ENCODE assay signal across 8 cellular contexts in genomic region chr3:190566043-190566933, GRCh38. TPM values are rescaled to one million over a fixed set of nuclear protein-coding genes. Genes with fewer than 3 reads are reported as not detected.
A peak's percentile ranks its signal among the peaks of the same experiment; 100 is the strongest.
DNase-seq lines count a peak whose midpoint lies in the region; ATAC-seq, FAIRE-seq and TF ChIP-seq lines count a peak whose summit lies in the region.

No MANE protein-coding gene starts in this region.

- H3K4me1 Mint-ChIP-seq in activated CD8-positive, alpha-beta memory T cell treated with anti-CD3 and anti-CD28 coated beads, Interleukin-2, amount 10 ng/mL, durations not matched to agents 7 days and 5 days, result peaks cover 45% of the 10 kb centered on the region

- ATAC-seq in activated CD8-positive, alpha-beta memory T cell treated with anti-CD3 and anti-CD28 coated beads, Interleukin-2, amount 10 ng/mL, durations not matched to agents 7 days and 5 days, result peak; percentile 86
- no peak for ATAC-seq in HG02798 (IDR thresholded peaks at IDR 0.05; ENCODE audit: poor library complexity, unreplicated experiment)

- FAIRE-seq in urothelium cell line (lab: Jason Lieb, UNC), result peak; percentile 99

- peak overlapping the region; percentile 43 for H2AFZ ChIP-seq in osteoblast (ENCODE audit: low read length)

- H4K20me1 ChIP-seq in osteoblast (ENCODE audit: insufficient read depth, low read length), result no peaks in the 10 kb centered on the region

- no peaks in the 10 kb centered on the region for H3K79me2 ChIP-seq in osteoblast (ENCODE audit: insufficient read depth, low read length)

- no peaks in the 10 kb centered on the region for H3K36me3 ChIP-seq in osteoblast (ENCODE audit: insufficient read depth, low read length)

- TF ChIP-seq CTCF in osteoblast (IDR thresholded peaks at IDR 0.05; ENCODE audit: extremely low read depth, low read depth, low read length), result no peak

- H3K4me3 Mint-ChIP-seq in activated CD8-positive, alpha-beta memory T cell treated with anti-CD3 and anti-CD28 coated beads, Interleukin-2, amount 10 ng/mL, durations not matched to agents 7 days and 5 days, result no peak overlapping the region

- H3K36me3 Mint-ChIP-seq in activated CD8-positive, alpha-beta memory T cell treated with anti-CD3 and anti-CD28 coated beads, Interleukin-2, amount 10 ng/mL, durations not matched to agents 7 days and 5 days, result peaks cover 45% of the 10 kb centered on the region

- no peaks in the 10 kb centered on the region for H3K9me3 Mint-ChIP-seq in activated CD8-positive, alpha-beta memory T cell treated with anti-CD3 and anti-CD28 coated beads, Interleukin-2, amount 10 ng/mL, durations not matched to agents 7 days and 5 days (ENCODE audit: low read depth)

- peak overlapping the region; percentile 82 for H3K27ac ChIP-seq in osteoblast (ENCODE audit: low read depth, low read length)

- no peaks in the 10 kb centered on the region for H3K9me3 ChIP-seq in osteoblast (ENCODE audit: low read depth, low read length)

- H3K4me2 ChIP-seq in osteoblast (ENCODE audit: insufficient read depth, low read length), result peak overlapping the region; percentile 21

- H3K4me3 ChIP-seq in osteoblast (ENCODE audit: insufficient read depth, low read length), result no peak overlapping the region

- H3K27me3 ChIP-seq in osteoblast (ENCODE audit: insufficient read depth, low read length), result no peaks in the 10 kb centered on the region

- CTCF ChIA-PET in activated CD8-positive, alpha-beta memory T cell treated with anti-CD3 and anti-CD28 coated beads, Interleukin-2, amount 10 ng/mL, durations not matched to agents 7 days and 5 days (lab: Charles Lee), result no interaction called here

- DNase-seq in GM04504 (ENCODE audit: low read depth) (peak; percentile 97), NCI-H1048 (lab: John Stamatoyannopoulos, UW) (peak; percentile 84), fibroblast of the conjunctiva (ENCODE audit: low read depth) (peak; percentile 97), osteoblast (ENCODE audit: insufficient read length, low spot score, missing footprints) (peak; percentile 86), urothelium cell line (ENCODE audit: low spot score) (peak; percentile 84), GM19238 (ENCODE audit: insufficient read length, low spot score) (no peak)
- peak; percentile 84 for DNase-seq in activated CD8-positive, alpha-beta memory T cell treated with anti-CD3 and anti-CD28 coated beads, Interleukin-2, amount 10 ng/mL, durations not matched to agents 7 days and 5 days

- H3K27me3 Mint-ChIP-seq in activated CD8-positive, alpha-beta memory T cell treated with anti-CD3 and anti-CD28 coated beads, Interleukin-2, amount 10 ng/mL, durations not matched to agents 7 days and 5 days, result no peaks in the 10 kb centered on the region

- H3K27ac Mint-ChIP-seq in activated CD8-positive, alpha-beta memory T cell treated with anti-CD3 and anti-CD28 coated beads, Interleukin-2, amount 10 ng/mL, durations not matched to agents 7 days and 5 days, result peak overlapping the region; percentile 72

- H3K4me1 ChIP-seq in osteoblast (ENCODE audit: insufficient read depth, low read length), result peaks cover 12% of the 10 kb centered on the region

RNA-seq across cellular contexts. Expression of gene IL1RAP, which starts 52.4 kb away (rescaled TPM):
- 10 to 100 TPM in 1 of 2 experiments, 1 to 10 TPM in 1; 8.4 to 11.5 TPM for total RNA-seq in activated CD8-positive, alpha-beta memory T cell treated with anti-CD3 and anti-CD28 coated beads, Interleukin-2, amount 10 ng/mL, durations not matched to agents 7 days and 5 days
- total RNA-seq in osteoblast, result 14.7 and 14.8 TPM in 2 replicates
